8 cellular contexts compared by ENCODE assay signal in genomic region chr6:167828325-167828956, GRCh38. TPM values are rescaled to one million over a fixed set of nuclear protein-coding genes. Genes with fewer than 3 reads are reported as not detected.
DNase-seq lines count a peak whose midpoint lies in the region; ATAC-seq and TF ChIP-seq lines count a peak whose summit lies in the region.

No MANE protein-coding gene starts in this region.

- intact Hi-C loops in colonic mucosa (cut with DNase I), result no loop called here

- H3K27ac ChIP-seq in colonic mucosa (peak overlapping the region; percentile 77), caudate nucleus (ENCODE audit: low read depth, low read length) (no peak overlapping the region)

- no peak for ATAC-seq in GM21515 (IDR thresholded peaks at IDR 0.05; ENCODE audit: unreplicated experiment)

- peaks cover 7% of the 10 kb centered on the region for H3K27me3 Mint-ChIP-seq in nephron (ENCODE audit: low read depth)

- no peaks in the 10 kb centered on the region for H3K27me3 ChIP-seq in colonic mucosa

- peak overlapping the region in 1 of 2 donors; percentile 67 for H3K9ac ChIP-seq in colonic mucosa (ENCODE audit: low read depth in 2 of 2, low read length in 2 of 2)

- H3K4me1 Mint-ChIP-seq in nephron, result peaks cover 56% of the 10 kb centered on the region

- H3K9me3 ChIP-seq in colonic mucosa, result no peaks in the 10 kb centered on the region

- no peaks in the 10 kb centered on the region for H3K36me3 Mint-ChIP-seq in nephron (ENCODE audit: low read depth)

- no peak for TF ChIP-seq CTCF in colonic mucosa (IDR thresholded peaks at IDR 0.05)
- no peak for TF ChIP-seq CTCF in nephron (IDR thresholded peaks at IDR 0.05; ENCODE audit: unreplicated experiment in 3 of 3)

- H3K4me1 ChIP-seq in colonic mucosa, result peaks cover 4% of the 10 kb centered on the region

- H3K9me3 Mint-ChIP-seq in nephron, result no peaks in the 10 kb centered on the region

- H3K36me3 ChIP-seq in colonic mucosa, result no peaks in the 10 kb centered on the region

- H3K27ac Mint-ChIP-seq in nephron, result peak overlapping the region; percentile 85 to 96 (median 91)

- DNase-seq in DMS53 treated with DMSO at 0.1 percent for 48 hours (lab: John Stamatoyannopoulos, UW; ENCODE audit: unreplicated experiment) (peak; percentile 8), NCI-H1105 treated with DMSO at 0.1 percent for 48 hours (lab: John Stamatoyannopoulos, UW) (peak; percentile 54), colonic mucosa (no peak), caudate nucleus (lab: John Stamatoyannopoulos, UW) (no peak), COR-L47 (lab: John Stamatoyannopoulos, UW) (no peak), T1000 (lab: John Stamatoyannopoulos, UW) (no peak)

- peak overlapping the region; percentile 95 to 99 (median 96) for H3K4me3 Mint-ChIP-seq in nephron

- H3K4me3 ChIP-seq in colonic mucosa, result peak overlapping the region; percentile 45

RNA-seq across cellular contexts. Expression of gene AFDN, which starts 1.7 kb away (rescaled TPM):
- 100 to 1,000 TPM; 213 to 232 TPM for total RNA-seq in colonic mucosa

Comparison
In these comparisons a context has a peak if more than half of its experiments do, and no peak if none do; other contexts are left out.
1. DNase-seq: peak in DMS53 treated with DMSO at 0.1 percent for 48 hours (single experiment) and NCI-H1105 treated with DMSO at 0.1 percent for 48 hours (single experiment); none in colonic mucosa (single experiment), caudate nucleus (0 of 61), COR-L47 (single experiment) and T1000 (single experiment).